In genomic region chr22:46250035-46250782, GRCh38 we compare ENCODE assay signal across 8 cellular contexts. TPM values are rescaled to one million over a fixed set of nuclear protein-coding genes. Genes with fewer than 3 reads are reported as not detected.
DNase-seq lines count a peak whose midpoint lies in the region; ATAC-seq and TF ChIP-seq lines count a peak whose summit lies in the region.

Gene CDPF1 (minus strand): TSS chr22:46250293. CDS start chr22:46248284, 2,009 bp downstream.

- H3K27ac Mint-ChIP-seq in naive thymus-derived CD8-positive, alpha-beta T cell: peak within 1 kb of the TSS; percentile 51 to 87 (median 81)

- peak within 1 kb of the TSS; percentile 76 to 91 (median 84) for H3K4me3 Mint-ChIP-seq in naive thymus-derived CD8-positive, alpha-beta T cell

- H3K4me1 Mint-ChIP-seq in naive thymus-derived CD8-positive, alpha-beta T cell: peaks cover 6 to 43% (median 32%) of the 10 kb centered on the region in 4 donors

- H3K4me3 ChIP-seq in fibroblast of mammary gland (ENCODE audit: control insufficient read depth, low read depth, low read length): peak within 1 kb of the TSS; percentile 75

- peaks cover 0 to 6% (median 0%) of the 10 kb centered on the region in 3 donors for H3K36me3 Mint-ChIP-seq in naive thymus-derived CD8-positive, alpha-beta T cell

- DNase-seq in DMS53 treated with DMSO at 0.1 percent for 48 hours (lab: John Stamatoyannopoulos, UW; ENCODE audit: unreplicated experiment) (peak; percentile 75), HuH-7.5 (ENCODE audit: low spot score) (peak; percentile 90), RKO (ENCODE audit: low spot score) (peak; percentile 86), fibroblast of mammary gland (ENCODE audit: low read depth) (peak; percentile 74)
- DNase-seq in activated T-helper 1 cell treated with anti-CD3 and anti-CD28 coated beads, Interleukin-2, amount 50 U/mL, for 16 hours (ENCODE audit: low read depth in 1 of 2, low spot score in 1 of 2): peak; percentile 83 to 87
- peak; percentile 80 to 91 (median 86) for DNase-seq in naive thymus-derived CD8-positive, alpha-beta T cell
- DNase-seq in stimulated activated naive CD4-positive, alpha-beta T cell (lab: John Stamatoyannopoulos, UW): peak; percentile 77 to 86 (median 82)

- H3K9me3 Mint-ChIP-seq in naive thymus-derived CD8-positive, alpha-beta T cell: no peaks in the 10 kb centered on the region

- H3K27me3 Mint-ChIP-seq in naive thymus-derived CD8-positive, alpha-beta T cell: no peaks in the 10 kb centered on the region

- TF ChIP-seq CTCF in fibroblast of mammary gland (conservative IDR thresholded peaks at IDR 0.05; ENCODE audit: control insufficient read depth, insufficient read depth, low read depth, low read length): no peak

- POLR2A ChIA-PET in naive thymus-derived CD8-positive, alpha-beta T cell (lab: Charles Lee): interaction anchor here (0.7 to 2.1 kb wide), 11 partner anchors 9 to 1023 kb away, joined by 3 to 11 read pairs (median 3); partner anchors contain the start of genes GTSE1, PPARA and TTC38

- ATAC-seq in GM21526 (IDR thresholded peaks at IDR 0.05; ENCODE audit: low FRiP score, unreplicated experiment): peak; percentile 76
- ATAC-seq in naive thymus-derived CD8-positive, alpha-beta T cell: peak; percentile 92 to 95

RNA-seq across cellular contexts. Expression of gene CDPF1, which starts in this region (rescaled TPM):
- 10 to 100 TPM; 11.1 to 12.3 TPM for total RNA-seq in naive thymus-derived CD8-positive, alpha-beta T cell
- 10 to 100 TPM; 22.9 to 29.3 (median 29.1) TPM for polyA plus RNA-seq in naive thymus-derived CD8-positive, alpha-beta T cell

Comparison
In these comparisons a context has a peak if more than half of its experiments do, and no peak if none do; other contexts are left out.
1. Peak in every context shown above with its lines: DNase-seq, ATAC-seq and H3K4me3 ChIP-seq.